Comparison of ENCODE assay signal across 16 cellular contexts in genomic region chr2:205539603-205540002, GRCh38.
DNase-seq lines count a peak whose midpoint lies in the region; ATAC-seq and TF ChIP-seq lines count a peak whose summit lies in the region.
"Had no signal": no experiment of that assay in that cellular context is flagged by ENCODE, and none has a peak within 500 bp of the region (broad histone marks: within the 10 kb centered on the region; RNA-seq: fewer than 3 reads in every experiment).

No MANE protein-coding gene starts in this region.

- DNase-seq in Caco-2 (peak; percentile 21 to 50), H9 (no peak), RWPE2 (ENCODE audit: low spot score) (no peak), mesendoderm (peak; percentile 46), SK-N-DZ (ENCODE audit: low spot score) (no peak), upper lobe of right lung (no peak), aorta (no peak), KBM-7 (no peak)
- DNase-seq: activated CD4-positive, alpha-beta T cell treated with anti-CD3 and anti-CD28 coated beads, Interleukin-2, amount 50 U/mL, for 4 hours; adrenal gland; left cardiac atrium; NCI-H1436; NCI-H526 treated with DMSO at 0.1 percent for 48 hours had no signal

- H3K4me3 Mint-ChIP-seq in Caco-2 (ENCODE audit: unreplicated experiment), result no peak overlapping the region
- H3K4me3 Mint-ChIP-seq in H9, result no peak overlapping the region

- in situ Hi-C loops in KBM-7 (cut with MboI; ENCODE audit: low pct_unique_long_range_greater_than_20kb, low sequenced_read_pairs), result no loop called here

- no peak overlapping the region for H3K27ac Mint-ChIP-seq in Caco-2 (ENCODE audit: unreplicated experiment)
- H3K27ac Mint-ChIP-seq in H9, result peak overlapping the region in 1 of 3 experiments; percentile 44; a peak in 2 of 7 replicates

- H4K20me1 ChIP-seq in H9 (ENCODE audit: control insufficient read depth, insufficient read depth, insufficient read length), result no peaks in the 10 kb centered on the region
- H4K20me1 ChIP-seq: BLaER1 had no signal

- H3K23ac ChIP-seq in H9 (ENCODE audit: insufficient read length, low read depth, low read length), result no peak overlapping the region
- H3K23ac ChIP-seq in mesendoderm (ENCODE audit: low read length), result no peak overlapping the region

- no TSS peak for BruUV-seq in Caco-2 (replicated peaks; lab: Mats Ljungman, UMichigan)

- H3K27me3 ChIP-seq in Caco-2 (replicated peaks; ENCODE audit: control insufficient read depth, insufficient read depth, low read length), result no peaks in the 10 kb centered on the region
- H3K27me3 ChIP-seq in H9 (ENCODE audit: insufficient read depth, low read length), result no peaks in the 10 kb centered on the region
- no peaks in the 10 kb centered on the region for H3K27me3 ChIP-seq in RWPE2 (ENCODE audit: insufficient read depth, poor library complexity, severe bottlenecking)
- no peaks in the 10 kb centered on the region for H3K27me3 ChIP-seq in mesendoderm (ENCODE audit: insufficient read depth, low read length, poor library complexity)
- no peaks in the 10 kb centered on the region for H3K27me3 ChIP-seq in upper lobe of right lung
- H3K27me3 ChIP-seq in aorta (ENCODE audit: control insufficient read depth in 1 of 2, insufficient read depth in 2 of 2, low read length in 1 of 2), result no peaks in the 10 kb centered on the region
- H3K27me3 ChIP-seq: adrenal gland, BLaER1, esophagus muscularis mucosa, suprapubic skin had no signal

- TF ChIP-seq CTCF in Caco-2 (IDR thresholded peaks at IDR 0.05; ENCODE audit: insufficient read depth in 1 of 2, low read depth in 1 of 2, low read length in 1 of 2, severe bottlenecking in 1 of 2, unreplicated experiment in 1 of 2) (peak; percentile 39 to 50), H9 (conservative IDR thresholded peaks at IDR 0.05) (peak; percentile 37; the same call in 1 of the 3 replicates), RWPE2 (IDR thresholded peaks at IDR 0.05; ENCODE audit: poor library complexity, severe bottlenecking) (no peak), upper lobe of right lung (IDR thresholded peaks at IDR 0.05) (no peak)

- H3K9me3 Mint-ChIP-seq in Caco-2 (ENCODE audit: unreplicated experiment) (no peaks in the 10 kb centered on the region), H9 (no peaks in the 10 kb centered on the region)

- no peak overlapping the region for H2AK5ac ChIP-seq in H9 (ENCODE audit: insufficient read length, low read length)
- no peak overlapping the region for H2AK5ac ChIP-seq in mesendoderm (ENCODE audit: low read length)

- H3K36me3 ChIP-seq in Caco-2 (ENCODE audit: control insufficient read depth, insufficient read depth, low read length) (no peaks in the 10 kb centered on the region), RWPE2 (ENCODE audit: low read depth) (no peaks in the 10 kb centered on the region), mesendoderm (ENCODE audit: control insufficient read depth, insufficient read depth, low read length) (no peaks in the 10 kb centered on the region), upper lobe of right lung (no peaks in the 10 kb centered on the region), aorta (ENCODE audit: control insufficient read depth in 1 of 2, insufficient read depth in 2 of 2, low read length in 1 of 2) (no peaks in the 10 kb centered on the region)
- H3K36me3 ChIP-seq: adrenal gland, BLaER1, esophagus muscularis mucosa, suprapubic skin had no signal

- H3K23me2 ChIP-seq in H9 (ENCODE audit: insufficient read length, low read depth, low read length, poor library complexity, severe bottlenecking), result no peaks in the 10 kb centered on the region

- no peaks in the 10 kb centered on the region for H3K4me1 Mint-ChIP-seq in Caco-2 (ENCODE audit: low read depth, unreplicated experiment)
- peaks cover 18 to 22% of the 10 kb centered on the region in 2 experiments for H3K4me1 Mint-ChIP-seq in H9

- H2BK120ac ChIP-seq in H9 (ENCODE audit: low read depth, low read length, poor library complexity, severe bottlenecking) (no peak overlapping the region), mesendoderm (ENCODE audit: low read depth, low read length) (no peak overlapping the region)

- H3K27ac ChIP-seq in H9 (ENCODE audit: insufficient read length, low read depth, low read length), result no peak overlapping the region
- no peak overlapping the region for H3K27ac ChIP-seq in RWPE2 (ENCODE audit: poor library complexity, severe bottlenecking)
- H3K27ac ChIP-seq in mesendoderm (ENCODE audit: low read depth, low read length), result no peak overlapping the region
- no peak overlapping the region for H3K27ac ChIP-seq in upper lobe of right lung
- H3K27ac ChIP-seq in aorta (ENCODE audit: low read depth in 1 of 2, low read length in 2 of 2), result no peak overlapping the region
- H3K27ac ChIP-seq: adrenal gland, BLaER1, esophagus muscularis mucosa, suprapubic skin had no signal

- H2BK12ac ChIP-seq in H9 (ENCODE audit: insufficient read length, low read depth, low read length), result no peak overlapping the region

- H3K4me2 ChIP-seq in H9 (ENCODE audit: insufficient read depth, insufficient read length, low read length), result no peak overlapping the region
- no peak overlapping the region for H3K4me2 ChIP-seq in mesendoderm (ENCODE audit: low read length)
- H3K4me2 ChIP-seq: BLaER1 had no signal

- no peaks in the 10 kb centered on the region for H3K79me2 ChIP-seq in H9 (ENCODE audit: insufficient read depth, low read length)
- no peaks in the 10 kb centered on the region for H3K79me2 ChIP-seq in mesendoderm (ENCODE audit: control insufficient read depth, insufficient read depth, low read length)

- no peak overlapping the region for H3T11ph ChIP-seq in H9 (ENCODE audit: low read length)

- H3K4me3 ChIP-seq in Caco-2 (ENCODE audit: low read depth, low read length), result no peak overlapping the region
- H3K4me3 ChIP-seq in RWPE2 (ENCODE audit: severe bottlenecking), result no peak overlapping the region
- H3K4me3 ChIP-seq in mesendoderm (ENCODE audit: low read length), result no peak overlapping the region
- H3K4me3 ChIP-seq in upper lobe of right lung, result no peak overlapping the region
- H3K4me3 ChIP-seq in aorta (ENCODE audit: low read length in 2 of 2), result no peak overlapping the region
- H3K4me3 ChIP-seq: adrenal gland, BLaER1, esophagus muscularis mucosa, suprapubic skin had no signal

- POLR2A ChIA-PET in Caco-2 (lab: Charles Lee), result no interaction called here

- H3K56ac ChIP-seq in H9 (ENCODE audit: insufficient read length, low read depth, low read length) (no peak overlapping the region), mesendoderm (ENCODE audit: low read length) (no peak overlapping the region)

- H3K9ac ChIP-seq in H9 (ENCODE audit: extremely low read depth, insufficient read length, low read length), result no peak overlapping the region
- no peak overlapping the region for H3K9ac ChIP-seq in mesendoderm (ENCODE audit: low read length)
- H3K9ac ChIP-seq: BLaER1 had no signal

- H4K91ac ChIP-seq in H9 (ENCODE audit: insufficient read length, low read depth, low read length), result no peak overlapping the region

- H3K79me1 ChIP-seq in H9 (ENCODE audit: insufficient read depth, low read depth, low read length, poor library complexity, severe bottlenecking), result no peaks in the 10 kb centered on the region
- no peaks in the 10 kb centered on the region for H3K79me1 ChIP-seq in mesendoderm (ENCODE audit: low read length)

- H4K5ac ChIP-seq in H9 (ENCODE audit: insufficient read length, low read depth, low read length) (no peak overlapping the region), mesendoderm (ENCODE audit: low read length) (no peak overlapping the region)

- H2AFZ ChIP-seq in H9 (ENCODE audit: low read length), result no peak overlapping the region

- no peaks in the 10 kb centered on the region for H3K9me3 ChIP-seq in Caco-2
- no peaks in the 10 kb centered on the region for H3K9me3 ChIP-seq in H9 (ENCODE audit: control insufficient read depth, low read depth, low read length)
- no peaks in the 10 kb centered on the region for H3K9me3 ChIP-seq in RWPE2 (ENCODE audit: severe bottlenecking)
- no peaks in the 10 kb centered on the region for H3K9me3 ChIP-seq in upper lobe of right lung
- no peaks in the 10 kb centered on the region for H3K9me3 ChIP-seq in aorta (ENCODE audit: control insufficient read depth, low read length)
- H3K9me3 ChIP-seq: adrenal gland, BLaER1, esophagus muscularis mucosa, suprapubic skin had no signal

- no peak overlapping the region for H2BK20ac ChIP-seq in H9 (ENCODE audit: low read depth, low read length, poor library complexity, severe bottlenecking)

- no peak overlapping the region for H3K14ac ChIP-seq in H9 (ENCODE audit: insufficient read depth, low read length)

- no CpG with 5 or more reads among the region's 5 CpGs for WGBS in H9 (ENCODE audit: extremely low coverage, insufficient read length, low lambda C conversion rate)
- WGBS in mesendoderm (ENCODE audit: extremely low coverage, insufficient coverage, low lambda C conversion rate), result no CpG with 5 or more reads among the region's 5 CpGs
- 78 to 84% methylated on average over 5 of the region's 5 CpGs for WGBS in aorta, 2 donors

- H3K27me3 Mint-ChIP-seq in Caco-2 (ENCODE audit: insufficient read depth, unreplicated experiment) (no peaks in the 10 kb centered on the region), H9 (ENCODE audit: low read depth) (no peaks in the 10 kb centered on the region)

- H3K4ac ChIP-seq in H9 (ENCODE audit: low read depth, low read length) (no peak overlapping the region), mesendoderm (ENCODE audit: low read depth, low read length) (no peak overlapping the region)

- H2BK5ac ChIP-seq in H9 (ENCODE audit: insufficient read length, low read length), result no peak overlapping the region
- no peak overlapping the region for H2BK5ac ChIP-seq in mesendoderm (ENCODE audit: low read length)

- intact Hi-C loops in Caco-2 (cut with micrococcal nuclease; ENCODE audit: unreplicated experiment), result no loop called here
- intact Hi-C loops in upper lobe of right lung (cut with DNase I), result no loop called here
- intact Hi-C loops in aorta (cut with DNase I), result no loop called here

- H4K8ac ChIP-seq in H9 (replicated peaks; ENCODE audit: insufficient read length, low read depth, low read length), result no peak overlapping the region
- no peak overlapping the region for H4K8ac ChIP-seq in mesendoderm (ENCODE audit: low read depth, low read length)

- H3K18ac ChIP-seq in H9 (ENCODE audit: insufficient read length, low read depth, low read length), result no peak overlapping the region
- no peak overlapping the region for H3K18ac ChIP-seq in mesendoderm (ENCODE audit: low read length)

- H3K36me3 Mint-ChIP-seq in Caco-2 (ENCODE audit: insufficient read depth, unreplicated experiment), result no peaks in the 10 kb centered on the region
- H3K36me3 Mint-ChIP-seq in H9 (ENCODE audit: insufficient read depth in 1 of 3, low read depth in 3 of 3), result no peaks in the 10 kb centered on the region

- CTCF ChIA-PET in Caco-2 (lab: Charles Lee), result no interaction called here

- ATAC-seq in RWPE2 (ENCODE audit: low read depth) (peak; percentile 41; the same call in 1 of the 3 replicates), upper lobe of right lung (no peak), aorta (ENCODE audit: low FRiP score) (no peak)

- H3K4me1 ChIP-seq in Caco-2 (peaks cover 4% of the 10 kb centered on the region; the same call in 1 of the 2 replicates), H9 (ENCODE audit: insufficient read depth, low read length) (no peaks in the 10 kb centered on the region), RWPE2 (ENCODE audit: insufficient read depth, poor library complexity, severe bottlenecking) (no peaks in the 10 kb centered on the region), mesendoderm (ENCODE audit: control insufficient read depth, low read depth, low read length) (no peaks in the 10 kb centered on the region), upper lobe of right lung (peaks cover 6% of the 10 kb centered on the region), aorta (ENCODE audit: control insufficient read depth in 1 of 2, insufficient read depth in 2 of 2, low read length in 2 of 2) (no peaks in the 10 kb centered on the region)

- H2BK15ac ChIP-seq in H9 (ENCODE audit: low read depth, low read length) (no peak overlapping the region), mesendoderm (replicated peaks; ENCODE audit: low read depth) (no peak overlapping the region)

Comparison
In these comparisons a context has a peak if more than half of its experiments do, and no peak if none do; other contexts are left out.
1. DNase-seq: peak in Caco-2 (2 of 2) and mesendoderm (single experiment); none in H9 (single experiment), RWPE2 (single experiment), SK-N-DZ (single experiment), upper lobe of right lung (single experiment), aorta (0 of 2) and KBM-7 (single experiment).
2. CTCF ChIP-seq: peak in Caco-2 (2 of 2) and H9 (single experiment); none in RWPE2 (single experiment) and upper lobe of right lung (single experiment).